Comparison of ENCODE assay signal across 12 cellular contexts in genomic region chr4:77777135-77777777, GRCh38. TPM values are rescaled to one million over a fixed set of nuclear protein-coding genes. Genes with fewer than 3 reads are reported as not detected.
DNase-seq lines count a peak whose midpoint lies in the region; ATAC-seq, FAIRE-seq and TF ChIP-seq lines count a peak whose summit lies in the region.
"Had no signal": no experiment of that assay in that cellular context is flagged by ENCODE, and none has a peak within 500 bp of the region (broad histone marks: within the 10 kb centered on the region; RNA-seq: fewer than 3 reads in every experiment).

No MANE protein-coding gene starts in this region.

- H3K27ac ChIP-seq in right lobe of liver = no peak overlapping the region
- no peak overlapping the region for H3K27ac ChIP-seq in HepG2 (ENCODE audit: extremely low read length, insufficient read depth, low read length)
- H3K27ac ChIP-seq in upper lobe of right lung = no peak overlapping the region
- no peak overlapping the region for H3K27ac ChIP-seq in thyroid gland
- no peak overlapping the region for H3K27ac ChIP-seq in coronary artery
- H3K27ac ChIP-seq: BLaER1 had no signal

- no peak overlapping the region for H2AFZ ChIP-seq in HepG2 (ENCODE audit: low read length)

- TF ChIP-seq CTCF in right lobe of liver (IDR thresholded peaks at IDR 0.05) (no peak), HepG2 (CRISPR knock-in tag; IDR thresholded peaks at IDR 0.05) (no peak), upper lobe of right lung (IDR thresholded peaks at IDR 0.05) (no peak), thyroid gland (IDR thresholded peaks at IDR 0.05) (no peak), coronary artery (IDR thresholded peaks at IDR 0.05) (no peak)

- peak in 3 of 4 donors; percentile 31 to 81 (median 42) for ATAC-seq in right lobe of liver
- no peak for ATAC-seq in HepG2
- peak; percentile 31 for ATAC-seq in upper lobe of right lung
- ATAC-seq in GM18858 (IDR thresholded peaks at IDR 0.05; ENCODE audit: unreplicated experiment) = no peak

- H3K27me3 ChIP-seq in right lobe of liver = no peaks in the 10 kb centered on the region
- no peaks in the 10 kb centered on the region for H3K27me3 ChIP-seq in HepG2 (ENCODE audit: control insufficient read depth in 1 of 2, insufficient read depth in 2 of 2, low read length in 2 of 2)
- H3K27me3 ChIP-seq in adipocyte (replicated peaks; ENCODE audit: control insufficient read depth, insufficient read depth, low read length) = no peaks in the 10 kb centered on the region
- H3K27me3 ChIP-seq in upper lobe of right lung = no peaks in the 10 kb centered on the region
- H3K27me3 ChIP-seq in thyroid gland = no peaks in the 10 kb centered on the region
- H3K27me3 ChIP-seq: BLaER1 had no signal

- TF ChIP-seq POLR2A in right lobe of liver (IDR thresholded peaks at IDR 0.05) = no peak
- no peak for TF ChIP-seq POLR2A in HepG2 (IDR thresholded peaks at IDR 0.05; ENCODE audit: insufficient read depth in 1 of 2, low read depth in 2 of 2, low read length in 2 of 2)
- TF ChIP-seq POLR2A in thyroid gland (IDR thresholded peaks at IDR 0.05) = no peak

- no peak overlapping the region for H3K4me2 ChIP-seq in HepG2 (ENCODE audit: low read depth, low read length)
- H3K4me2 ChIP-seq: BLaER1 had no signal

- peaks cover 0 to 15% (median 0%) of the 10 kb centered on the region in 4 donors for H3K4me1 ChIP-seq in right lobe of liver
- H3K4me1 ChIP-seq in HepG2 (ENCODE audit: insufficient read depth, low read length) = peaks cover 18% of the 10 kb centered on the region
- peaks cover 17% of the 10 kb centered on the region for H3K4me1 ChIP-seq in adipocyte (ENCODE audit: control insufficient read depth, insufficient read depth, low read length)
- peaks cover 19% of the 10 kb centered on the region for H3K4me1 ChIP-seq in upper lobe of right lung
- H3K4me1 ChIP-seq in thyroid gland = peaks cover 0 to 6% of the 10 kb centered on the region in 2 donors
- H3K4me1 ChIP-seq: BLaER1 had no signal

- in situ Hi-C loops in HepG2 (cut with HindIII; ENCODE audit: extremely low pct_ligation_motif_present, low pct_unique_long_range_greater_than_20kb) = no loop called here

- POLR2A ChIA-PET in HepG2 (lab: Yijun Ruan, JAX) = no interaction called here

- BruUV-seq in HepG2 (replicated peaks; lab: Mats Ljungman, UMichigan) = no TSS peak

- peaks cover 6% of the 10 kb centered on the region; the same call in 1 of the 2 replicates for H4K20me1 ChIP-seq in HepG2 (ENCODE audit: insufficient read depth, low read length)

- no peak for TF ChIP-seq RAD21 in HepG2 (CRISPR knock-in tag; IDR thresholded peaks at IDR 0.05)

- H3K79me2 ChIP-seq in HepG2 (ENCODE audit: insufficient read depth, low read length) = peaks cover 49% of the 10 kb centered on the region

- intact Hi-C loops in right lobe of liver (cut with DNase I) (no loop called here), HepG2 (cut with micrococcal nuclease; ENCODE audit: unreplicated experiment) (no loop called here), upper lobe of right lung (cut with DNase I) (no loop called here), thyroid gland (cut with DNase I) (no loop called here)

- H3K9ac ChIP-seq in HepG2 (ENCODE audit: insufficient read depth, low read depth, low read length) = no peak overlapping the region
- H3K9ac ChIP-seq in adipocyte (ENCODE audit: low read length) = no peak overlapping the region
- H3K9ac ChIP-seq: BLaER1 had no signal

- CTCF ChIA-PET in HepG2 (lab: Yijun Ruan, JAX; ENCODE audit: low intra/inter-chr PET ratio, low total read pairs) = no interaction called here

- H3K9me3 ChIP-seq in right lobe of liver (no peaks in the 10 kb centered on the region), HepG2 (ENCODE audit: low read length) (no peaks in the 10 kb centered on the region), adipocyte (ENCODE audit: control insufficient read depth, low read length) (no peaks in the 10 kb centered on the region), upper lobe of right lung (no peaks in the 10 kb centered on the region), thyroid gland (no peaks in the 10 kb centered on the region)

- no peak for FAIRE-seq in HepG2 (lab: Jason Lieb, UNC)

- TF ChIP-seq EP300 in HepG2 (IDR thresholded peaks at IDR 0.05; ENCODE audit: low read depth in 2 of 2, low read length in 2 of 2) (no peak), HepG2 (CRISPR knock-in tag; IDR thresholded peaks at IDR 0.05; ENCODE audit: borderline replicate concordance) (no peak)

- WGBS in right lobe of liver (ENCODE audit: insufficient coverage, low coverage, low lambda C conversion rate, missing lambda C conversion rate) = 0% methylated on average over 1 of the region's 1 CpG
- WGBS in HepG2 (ENCODE audit: low lambda C conversion rate) = 30% methylated on average over 1 of the region's 1 CpG
- WGBS in thyroid gland, 2 donors = 37 to 59% methylated on average over 1 of the region's 1 CpG

- H3K4me3 ChIP-seq in right lobe of liver = no peak overlapping the region
- no peak overlapping the region for H3K4me3 ChIP-seq in HepG2 (replicated peaks in 1 of 3; ENCODE audit: insufficient read depth in 1 of 3, low read depth in 2 of 3, low read length in 3 of 3)
- no peak overlapping the region for H3K4me3 ChIP-seq in adipocyte (ENCODE audit: low read length)
- H3K4me3 ChIP-seq in upper lobe of right lung = no peak overlapping the region
- H3K4me3 ChIP-seq in thyroid gland (replicated peaks in 1 of 3) = no peak overlapping the region
- no peak overlapping the region for H3K4me3 ChIP-seq in coronary artery
- H3K4me3 ChIP-seq: BLaER1 had no signal

- DNase-seq in right lobe of liver (no peak), HepG2 (ENCODE audit: low spot score) (no peak), adipocyte (ENCODE audit: low read depth) (peak; percentile 14), iris pigment epithelial cell (ENCODE audit: low read depth) (peak; percentile 45), upper lobe of right lung (no peak), thyroid gland (no peak), coronary artery (ENCODE audit: low spot score) (no peak)
- DNase-seq: activated gamma-delta T cell; SHP77; stimulated activated CD4-positive, alpha-beta T cell treated with anti-CD3 and anti-CD28 coated beads, Interleukin-12 subunit alpha, Interleukin-12 subunit beta, amount 100 ng/mL, for 4 hours had no signal

- H3K36me3 ChIP-seq in right lobe of liver = peaks cover 0 to 2% (median 0%) of the 10 kb centered on the region in 4 donors
- H3K36me3 ChIP-seq in HepG2 (replicated peaks in 1 of 2; ENCODE audit: control insufficient read depth in 1 of 2, insufficient read depth in 2 of 2, low read length in 2 of 2) = peaks cover 0 to 6% of the 10 kb centered on the region in 2 experiments; a peak in 1 of 5 replicates
- no peaks in the 10 kb centered on the region for H3K36me3 ChIP-seq in adipocyte (ENCODE audit: control insufficient read depth, insufficient read depth, low read length, severe bottlenecking)
- peaks cover 27% of the 10 kb centered on the region for H3K36me3 ChIP-seq in upper lobe of right lung
- H3K36me3 ChIP-seq in thyroid gland = peaks cover under 1 to 1% of the 10 kb centered on the region in 2 donors

TF ChIP-seq in HepG2, 621 proteins besides CTCF, POLR2A, EP300 and RAD21 (continues in another document):
- no peak for TF ChIP-seq POLR2AphosphoS5 (IDR thresholded peaks at IDR 0.05; ENCODE audit: low read depth, low read length)
- no peak for TF ChIP-seq ZNF850 (CRISPR knock-in tag; conservative IDR thresholded peaks at IDR 0.05)
- TF ChIP-seq ZNF567 (CRISPR knock-in tag; IDR thresholded peaks at IDR 0.05; ENCODE audit: borderline replicate concordance) = no peak
- no peak for TF ChIP-seq CHD4 (IDR thresholded peaks at IDR 0.05; ENCODE audit: borderline replicate concordance, low read length)
- TF ChIP-seq ZNF598 (CRISPR knock-in tag; IDR thresholded peaks at IDR 0.05; ENCODE audit: borderline replicate concordance) = no peak
- no peak for TF ChIP-seq NRL (CRISPR knock-in tag; IDR thresholded peaks at IDR 0.05; ENCODE audit: borderline replicate concordance)
- no peak for TF ChIP-seq ZFP36 (IDR thresholded peaks at IDR 0.05; ENCODE audit: borderline replicate concordance, low read depth, low read length, partially characterized antibody)
- no peak for TF ChIP-seq NR2F6 (IDR thresholded peaks at IDR 0.05)
- no peak for TF ChIP-seq NR2F6 (CRISPR knock-in tag; IDR thresholded peaks at IDR 0.05)
- TF ChIP-seq RBFOX2 (IDR thresholded peaks at IDR 0.05; ENCODE audit: low read depth, low read length) = no peak

RNA-seq across cellular contexts. Expression of gene CNOT6L, which starts 41.9 kb away (rescaled TPM):
- total RNA-seq in right lobe of liver (10 to 100 TPM in 5 of 6 experiments, 1 to 10 TPM in 1; 9.1 to 38.1 (median 25.0) TPM), HepG2 (2016; rRNA removed; fragmentation: Illumina TruSeq; extraction: Trizol) (13.5 and 33.3 TPM in 2 replicates), upper lobe of right lung (50.8 TPM), thyroid gland (10 to 100 TPM; 22.5 to 44.2 (median 35.5) TPM)
- total RNA-seq in HepG2 (2016; cell fraction: cytosol; rRNA removed; fragmentation: Illumina TruSeq; extraction: Trizol; ENCODE audit: low read depth) = 58.5 and 71.5 TPM in 2 replicates
- 14.5 and 30.1 TPM in 2 replicates for total RNA-seq in HepG2 (2016; cell fraction: insoluble cytoplasmic fraction; rRNA removed; fragmentation: Illumina TruSeq; extraction: Trizol)
- total RNA-seq in HepG2 (2016; cell fraction: membrane; rRNA removed; fragmentation: Illumina TruSeq; extraction: Trizol) = 17.4 and 18.7 TPM in 2 replicates
- 17.2 and 19.6 TPM in 2 replicates for total RNA-seq in HepG2 (2016; cell fraction: nucleus; rRNA removed; fragmentation: Illumina TruSeq; extraction: Trizol)
- polyA plus RNA-seq in HepG2 (2011; rRNA removed) = 7.2 and 7.9 TPM in 2 replicates
- polyA plus RNA-seq in HepG2 (2011; cell fraction: cytosol; rRNA removed) = 3.4 and 5.3 TPM in 2 replicates
- 6.9 and 8.7 TPM in 2 replicates for polyA plus RNA-seq in HepG2 (2011; cell fraction: nucleus; rRNA removed)
- 12.0 and 14.2 TPM in 2 replicates for polyA plus RNA-seq in HepG2 (2012)
- 0.74 and 0.78 TPM in 2 replicates for polyA plus RNA-seq in HepG2 (2016; cell fraction: cytosol; fragmentation: Illumina TruSeq; extraction: Trizol; ENCODE audit: low read depth)
- polyA plus RNA-seq in HepG2 (2016; cell fraction: insoluble cytoplasmic fraction; fragmentation: Illumina TruSeq; extraction: Trizol; ENCODE audit: low read depth) = 17.9 and 19.3 TPM in 2 replicates
- polyA plus RNA-seq in HepG2 (2016; cell fraction: membrane; fragmentation: Illumina TruSeq; extraction: Trizol; ENCODE audit: low read depth) = 4.2 and 4.3 TPM in 2 replicates
- polyA plus RNA-seq in HepG2 (2016; cell fraction: nucleus; fragmentation: Illumina TruSeq; extraction: Trizol; ENCODE audit: insufficient read depth, low read depth) = 12.5 and 14.3 TPM in 2 replicates
- polyA minus RNA-seq in HepG2 (2011; rRNA and poly(A)+ RNA removed; ENCODE audit: low replicate concordance) = 21.7 and 27.8 TPM in 2 replicates
- polyA minus RNA-seq in HepG2 (2011; cell fraction: cytosol; rRNA and poly(A)+ RNA removed) = 27.0 and 36.9 TPM in 2 replicates
- 45.2 and 52.0 TPM in 2 replicates for polyA minus RNA-seq in HepG2 (2011; cell fraction: nucleus; rRNA and poly(A)+ RNA removed)

Comparison
In these comparisons a context has a peak if more than half of its experiments do, and no peak if none do; other contexts are left out.
1. ATAC-seq: peak in right lobe of liver (3 of 4) and upper lobe of right lung (single experiment); none in HepG2 (single experiment) and GM18858 (single experiment).
2. DNase-seq: peak in adipocyte (single experiment) and iris pigment epithelial cell (single experiment); none in right lobe of liver (0 of 3), HepG2 (single experiment), upper lobe of right lung (single experiment), thyroid gland (0 of 2) and coronary artery (single experiment).